In the genomic region with DNA sequence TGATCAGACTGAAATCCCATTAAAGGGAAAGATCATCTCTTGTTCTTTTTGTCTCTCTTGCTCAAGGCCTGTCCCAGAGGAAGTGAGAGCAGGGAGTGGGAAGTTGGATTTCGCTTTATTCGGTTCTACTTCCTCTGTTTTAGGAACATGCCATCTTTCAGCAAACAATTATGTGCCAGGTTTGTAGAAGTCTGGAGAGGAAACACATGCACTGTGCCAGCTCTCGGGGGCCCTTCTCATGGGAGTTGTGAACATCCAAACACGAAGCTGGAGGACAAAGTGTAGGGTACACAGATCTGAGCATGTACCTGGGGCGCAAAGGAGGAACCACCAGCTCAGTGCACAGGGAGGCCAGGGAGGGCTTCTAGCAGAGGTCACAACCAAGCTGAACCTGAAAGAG, we compare ENCODE assay signal across 18 cellular contexts.
DNase-seq lines count a peak whose midpoint lies in the region; ATAC-seq and TF ChIP-seq lines count a peak whose summit lies in the region.
"Had no signal": no experiment of that assay in that cellular context is flagged by ENCODE, and none has a peak within 500 bp of the region (broad histone marks: within the 10 kb centered on the region; RNA-seq: fewer than 3 reads in every experiment).

No MANE protein-coding gene starts in this region.

- no peaks in the 10 kb centered on the region for H3K27me3 ChIP-seq in thoracic aorta (replicated peaks; ENCODE audit: insufficient read depth)
- H3K27me3 ChIP-seq: tibial nerve had no signal

- H3K4me3 Mint-ChIP-seq in brain = no peak overlapping the region
- no peak overlapping the region for H3K4me3 Mint-ChIP-seq in activated T-cell treated with anti-CD3 and anti-CD28 coated beads, Interleukin-2, amount 50 U/mL, for 72 hours
- H3K4me3 Mint-ChIP-seq: activated CD8-positive, alpha-beta T cell treated with anti-CD3 and anti-CD28 coated beads, Interleukin-2, amount 10 ng/mL, durations not matched to agents 7 days and 5 days; activated T-helper 1 cell treated with anti-CD3 and anti-CD28 coated beads, Interleukin-12 subunit alpha, Interleukin-12 subunit beta, Interleukin-2, Interleukin-4 antibody, amounts not matched to agents 30 ng/mL and 10 ng/mL and 1 ng/mL, durations not matched to agents 14 hours and 24 hours and 36 hours; central memory CD8-positive, alpha-beta T cell; HFFc6; T-cell had no signal

- peaks cover 16 to 49% (median 35%) of the 10 kb centered on the region in 5 experiments for H3K9me3 Mint-ChIP-seq in brain
- H3K9me3 Mint-ChIP-seq in activated T-cell treated with anti-CD3 and anti-CD28 coated beads, Interleukin-2, amount 50 U/mL, for 72 hours = peaks cover 0 to 2% of the 10 kb centered on the region in 2 donors
- H3K9me3 Mint-ChIP-seq: central memory CD8-positive, alpha-beta T cell had no signal

- TF ChIP-seq CTCF in brain (conservative IDR thresholded peaks at IDR 0.05) (no peak), thoracic aorta (IDR thresholded peaks at IDR 0.05) (no peak), lower leg skin (IDR thresholded peaks at IDR 0.05) (no peak)

- WGBS in lower leg skin, 2 donors = 51 to 60% methylated on average over 5 of the region's 5 CpGs

- no peaks in the 10 kb centered on the region for H3K9me3 ChIP-seq in thoracic aorta
- H3K9me3 ChIP-seq: tibial nerve had no signal

- H3K27ac ChIP-seq in thoracic aorta = peak overlapping the region; percentile 54 to 69
- H3K27ac ChIP-seq: C4-2B, WERI-Rb-1 had no signal

- no peak for TF ChIP-seq POLR2A in lower leg skin (IDR thresholded peaks at IDR 0.05)

- H3K4me1 Mint-ChIP-seq in brain = peaks cover 34% of the 10 kb centered on the region
- H3K4me1 Mint-ChIP-seq in activated T-cell treated with anti-CD3 and anti-CD28 coated beads, Interleukin-2, amount 50 U/mL, for 72 hours (ENCODE audit: low read depth) = no peaks in the 10 kb centered on the region
- H3K4me1 Mint-ChIP-seq: central memory CD8-positive, alpha-beta T cell had no signal

- peaks cover 6% of the 10 kb centered on the region for H3K36me3 Mint-ChIP-seq in brain
- H3K36me3 Mint-ChIP-seq in activated T-cell treated with anti-CD3 and anti-CD28 coated beads, Interleukin-2, amount 50 U/mL, for 72 hours (ENCODE audit: insufficient read depth in 2 of 2) = peaks cover 2 to 4% of the 10 kb centered on the region in 2 donors

- ATAC-seq in thoracic aorta (ENCODE audit: insufficient number of reproducible peaks, low FRiP score, low read depth) (no peak), esophagus mucosa (no peak)
- no peak for ATAC-seq in activated T-cell treated with anti-CD3 and anti-CD28 coated beads, Interleukin-2, amount 50 U/mL, for 72 hours (replicated peaks in 1 of 2)
- ATAC-seq: activated CD8-positive, alpha-beta T cell treated with anti-CD3 and anti-CD28 coated beads, Interleukin-2, amount 10 ng/mL, durations not matched to agents 7 days and 5 days; T-cell had no signal

- peak overlapping the region in 3 of 5 experiments; percentile 20 to 64 (median 63) for H3K27ac Mint-ChIP-seq in brain
- H3K27ac Mint-ChIP-seq in activated T-cell treated with anti-CD3 and anti-CD28 coated beads, Interleukin-2, amount 50 U/mL, for 72 hours = no peak overlapping the region
- H3K27ac Mint-ChIP-seq: activated CD8-positive, alpha-beta T cell treated with anti-CD3 and anti-CD28 coated beads, Interleukin-2, amount 10 ng/mL, durations not matched to agents 7 days and 5 days; activated T-helper 1 cell treated with anti-CD3 and anti-CD28 coated beads, Interleukin-12 subunit alpha, Interleukin-12 subunit beta, Interleukin-2, Interleukin-4 antibody, amounts not matched to agents 30 ng/mL and 10 ng/mL and 1 ng/mL, durations not matched to agents 14 hours and 24 hours and 36 hours; HFFc6; T-cell had no signal

- intact Hi-C loops in lower leg skin (cut with DNase I; ENCODE audit: low total_unique reads) = no loop called here

- H3K4me1 ChIP-seq in thoracic aorta (ENCODE audit: control insufficient read depth in 1 of 2, low read depth in 2 of 2) = peaks cover 19 to 34% of the 10 kb centered on the region in 2 donors

- DNase-seq in MV-4-11 (lab: John Stamatoyannopoulos, UW) = peak; percentile 94
- peak; percentile 78 for DNase-seq in medulla oblongata (ENCODE audit: extremely low spot score)
- DNase-seq in thoracic aorta (ENCODE audit: low spot score) = no peak
- DNase-seq in lower leg skin (ENCODE audit: low spot score in 2 of 2) = no peak
- no peak for DNase-seq in activated T-cell treated with anti-CD3 and anti-CD28 coated beads, Interleukin-2, amount 50 U/mL, for 72 hours
- DNase-seq: activated CD8-positive, alpha-beta T cell treated with anti-CD3 and anti-CD28 coated beads, Interleukin-2, amount 10 ng/mL, durations not matched to agents 7 days and 5 days; HFFc6; NCI-H1092; NCI-H82; RPMI8226; T-cell; WERI-Rb-1 had no signal

- H3K27me3 Mint-ChIP-seq in brain = no peaks in the 10 kb centered on the region
- peaks cover 7% of the 10 kb centered on the region for H3K27me3 Mint-ChIP-seq in activated T-cell treated with anti-CD3 and anti-CD28 coated beads, Interleukin-2, amount 50 U/mL, for 72 hours (ENCODE audit: low read depth)
- H3K27me3 Mint-ChIP-seq: central memory CD8-positive, alpha-beta T cell; T-cell had no signal

- H3K4me3 ChIP-seq in thoracic aorta (no peak overlapping the region), lower leg skin (ENCODE audit: low read depth, poor library complexity, severe bottlenecking) (no peak overlapping the region)
- H3K4me3 ChIP-seq: tibial nerve had no signal

- no peaks in the 10 kb centered on the region for H3K36me3 ChIP-seq in thoracic aorta
- H3K36me3 ChIP-seq: tibial nerve, WERI-Rb-1 had no signal

Comparison
In these comparisons a context has a peak if more than half of its experiments do, and no peak if none do; other contexts are left out.
1. DNase-seq: peak in MV-4-11 (single experiment) and medulla oblongata (single experiment); none in thoracic aorta (single experiment), lower leg skin (0 of 2) and activated T-cell treated with anti-CD3 and anti-CD28 coated beads, Interleukin-2, amount 50 U/mL, for 72 hours (0 of 2).